ENCODE assay signal across 19 cellular contexts in genomic region chr1:243605604-243606003, GRCh38.
DNase-seq lines count a peak whose midpoint lies in the region; ATAC-seq and TF ChIP-seq lines count a peak whose summit lies in the region.
"Had no signal": no experiment of that assay in that cellular context is flagged by ENCODE, and none has a peak within 500 bp of the region (broad histone marks: within the 10 kb centered on the region; RNA-seq: fewer than 3 reads in every experiment).

No MANE protein-coding gene starts in this region.

- TF ChIP-seq CTCF in AG10803 (conservative IDR thresholded peaks at IDR 0.05; ENCODE audit: low read length) (no peak), cardiac fibroblast (IDR thresholded peaks at IDR 0.05; ENCODE audit: low read depth, low read length) (no peak), fibroblast of villous mesenchyme (IDR thresholded peaks at IDR 0.05; ENCODE audit: insufficient read depth, low read depth, low read length) (no peak)

- ATAC-seq in HG03097 (IDR thresholded peaks at IDR 0.05; ENCODE audit: low FRiP score, unreplicated experiment): no peak
- ATAC-seq in HG02763 (IDR thresholded peaks at IDR 0.05; ENCODE audit: unreplicated experiment): no peak
- ATAC-seq in GM21447 (IDR thresholded peaks at IDR 0.05; ENCODE audit: unreplicated experiment): no peak

- no peak overlapping the region for H3K4me3 ChIP-seq in AG10803 (ENCODE audit: low read length)
- H3K4me3 ChIP-seq in cardiac fibroblast (replicated peaks in 1 of 2; ENCODE audit: low read depth in 2 of 2, low read length in 2 of 2): no peak overlapping the region
- no peak overlapping the region for H3K4me3 ChIP-seq in fibroblast of villous mesenchyme (ENCODE audit: low read depth, low read length)
- H3K4me3 ChIP-seq: HAP-1, SJCRH30 had no signal

- peak; percentile 31 for DNase-seq in AG10803 (ENCODE audit: low read depth)
- DNase-seq in EH (ENCODE audit: low read depth): peak; percentile 46
- peak; percentile 55 to 80 for DNase-seq in cardiac fibroblast (ENCODE audit: low read depth in 2 of 2)
- DNase-seq in fibroblast of villous mesenchyme (ENCODE audit: low read depth): peak; percentile 51
- no peak for DNase-seq in AG08395 (ENCODE audit: low spot score)
- DNase-seq: AML-193; Caco-2; DMS53; NCI-H1417; NCI-H1930; NCI-H2171; NCI-H446 treated with DMSO at 0.1 percent for 48 hours; NK-92 treated with Interleukin-12 subunit alpha and Interleukin-12 subunit beta, amount 100 ng/mL, for 24 hours; RPMI8226; SJCRH30 had no signal
